Comparison of ENCODE assay signal across 5 cellular contexts in the genomic region with DNA sequence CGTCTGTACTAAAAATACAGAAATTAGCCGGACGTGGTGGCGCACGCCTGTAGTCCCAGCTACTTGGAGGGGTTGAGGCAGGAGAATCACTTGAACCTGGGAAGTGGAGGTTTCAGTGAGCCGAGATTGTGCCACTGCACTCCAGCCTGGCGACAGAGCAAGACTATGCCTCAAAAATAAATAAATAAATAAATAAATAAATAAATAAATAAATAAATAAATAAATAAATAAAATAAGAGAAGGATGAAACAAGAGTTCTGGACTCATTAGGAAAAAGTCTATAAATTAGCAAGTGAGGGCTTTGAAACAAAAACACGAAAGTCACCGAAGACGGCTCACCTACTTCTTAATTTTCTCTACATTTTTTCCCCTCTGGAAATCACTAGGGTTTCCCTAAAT.
DNase-seq lines count a peak whose midpoint lies in the region; ATAC-seq, FAIRE-seq and TF ChIP-seq lines count a peak whose summit lies in the region.
"Not testable (repeated sequence)": the region's sequence is repeated elsewhere in the genome, so short reads cannot be mapped to it uniquely, and the experiment has no call there.

No MANE protein-coding gene starts in this region.

- H3K4ac ChIP-seq in H9 (ENCODE audit: low read depth, low read length); H1 (replicated peaks; ENCODE audit: insufficient read length, low read depth, low read length): not testable (repeated sequence)

- H3K27ac Mint-ChIP-seq in H9, result peak overlapping the region in 2 of 3 experiments; percentile 35 to 59; a peak in 2 of 7 replicates
- H3K27ac Mint-ChIP-seq in nephron, result peak overlapping the region; percentile 59 to 77 (median 68)

- H3K27me3 ChIP-seq in H9 (ENCODE audit: insufficient read depth, low read length); H1 (replicated peaks in 1 of 4; ENCODE audit: control insufficient read depth in 3 of 4, extremely low read depth in 1 of 4, insufficient read depth in 3 of 4, low read length in 3 of 4): not testable (repeated sequence)

- not testable (repeated sequence) for H3K36me3 Mint-ChIP-seq in H9 (ENCODE audit: insufficient read depth in 1 of 3, low read depth in 3 of 3); nephron (ENCODE audit: low read depth)

- not testable (repeated sequence) for H3K27ac ChIP-seq in H9 (ENCODE audit: insufficient read length, low read depth, low read length); H1 (ENCODE audit: low read depth, low read length)

- H2BK12ac ChIP-seq in H9 (ENCODE audit: insufficient read length, low read depth, low read length); H1 (ENCODE audit: low read depth, low read length): not testable (repeated sequence)

- TF ChIP-seq CTCF in H9 (conservative IDR thresholded peaks at IDR 0.05); H1 (IDR thresholded peaks at IDR 0.05; ENCODE audit: control extremely low read depth in 1 of 3, insufficient read depth in 1 of 3, low read depth in 1 of 3, low read length in 3 of 3); nephron (IDR thresholded peaks at IDR 0.05; ENCODE audit: unreplicated experiment in 3 of 3): not testable (repeated sequence)

- not testable (repeated sequence) for TF ChIP-seq EP300 in H1 (IDR thresholded peaks at IDR 0.05; ENCODE audit: borderline replicate concordance in 1 of 2, low read depth in 2 of 2, low read length in 2 of 2)

- not testable (repeated sequence) for H3K4me1 Mint-ChIP-seq in H9
- H3K4me1 Mint-ChIP-seq in nephron, result peaks cover 20% of the 10 kb centered on the region

- H2BK120ac ChIP-seq in H9 (ENCODE audit: low read depth, low read length, poor library complexity, severe bottlenecking); H1 (replicated peaks; ENCODE audit: low read depth, low read length): not testable (repeated sequence)

- not testable (repeated sequence) for H4K91ac ChIP-seq in H9 (ENCODE audit: insufficient read length, low read depth, low read length); H1 (replicated peaks; ENCODE audit: insufficient read length, low read length)

- H3K4me1 ChIP-seq in H9 (ENCODE audit: insufficient read depth, low read length); H1 (replicated peaks in 1 of 4; ENCODE audit: control insufficient read depth in 3 of 4, insufficient read depth in 4 of 4, low read length in 3 of 4): not testable (repeated sequence)

- not testable (repeated sequence) for H3K4me3 ChIP-seq in H1 (ENCODE audit: extremely low read depth in 1 of 4, insufficient read depth in 2 of 4, low read depth in 3 of 4, low read length in 4 of 4)

- not testable (repeated sequence) for H3K9me3 ChIP-seq in H9 (ENCODE audit: control insufficient read depth, low read depth, low read length); H1 (ENCODE audit: insufficient read depth in 2 of 2, low read depth in 1 of 2, low read length in 1 of 2)

- H3K4me2 ChIP-seq in H9 (ENCODE audit: insufficient read depth, insufficient read length, low read length); H1 (ENCODE audit: insufficient read depth in 1 of 2, low read depth in 2 of 2, low read length in 2 of 2): not testable (repeated sequence)

- not testable (repeated sequence) for H3K9ac ChIP-seq in H9 (ENCODE audit: extremely low read depth, insufficient read length, low read length); H1 (replicated peaks in 1 of 4; ENCODE audit: extremely low read depth in 1 of 4, low read depth in 3 of 4, low read length in 3 of 4)

- not testable (repeated sequence) for H2AK5ac ChIP-seq in H9 (ENCODE audit: insufficient read length, low read length); H1 (ENCODE audit: low read depth, low read length)

- H4K20me1 ChIP-seq in H9 (ENCODE audit: control insufficient read depth, insufficient read depth, insufficient read length); H1 (replicated peaks in 1 of 2; ENCODE audit: control insufficient read depth in 1 of 2, insufficient read depth in 2 of 2, low read length in 2 of 2): not testable (repeated sequence)

- not testable (repeated sequence) for TF ChIP-seq RAD21 in H1 (IDR thresholded peaks at IDR 0.05 in 1 of 2, conservative IDR thresholded peaks at IDR 0.05 in 1 of 2; ENCODE audit: low read depth in 2 of 2, low read length in 2 of 2)

- not testable (repeated sequence) for TF ChIP-seq POLR2A in H1 (IDR thresholded peaks at IDR 0.05; ENCODE audit: control extremely low read depth in 1 of 2, low read depth in 2 of 2, low read length in 2 of 2)

- H2BK20ac ChIP-seq in H9 (ENCODE audit: low read depth, low read length, poor library complexity, severe bottlenecking); H1 (ENCODE audit: low read length): not testable (repeated sequence)

- H3K36me3 ChIP-seq in H1 (ENCODE audit: control insufficient read depth in 2 of 4, insufficient read depth in 4 of 4, low read length in 3 of 4), result not testable (repeated sequence)

- not testable (repeated sequence) for H3K23ac ChIP-seq in H9 (ENCODE audit: insufficient read length, low read depth, low read length); H1 (ENCODE audit: insufficient read length)

- not testable (repeated sequence) for H3K27me3 Mint-ChIP-seq in H9 (ENCODE audit: low read depth); nephron (ENCODE audit: low read depth)

- not testable (repeated sequence) for H3K4me3 Mint-ChIP-seq in H9, nephron

- intact Hi-C loops in left ventricle myocardium superior (cut with micrococcal nuclease); posterior vena cava (cut with DNase I): not testable (repeated sequence)

- not testable (repeated sequence) for ATAC-seq in left ventricle myocardium superior

- not testable (repeated sequence) for H3K79me2 ChIP-seq in H9 (ENCODE audit: insufficient read depth, low read length); H1 (ENCODE audit: control insufficient read depth in 1 of 2, insufficient read depth in 2 of 2, low read length in 2 of 2)

- H2BK15ac ChIP-seq in H9 (ENCODE audit: low read depth, low read length); H1 (ENCODE audit: low read length): not testable (repeated sequence)

- H4K5ac ChIP-seq in H9 (ENCODE audit: insufficient read length, low read depth, low read length); H1 (ENCODE audit: insufficient read length, low read depth, low read length): not testable (repeated sequence)

- POLR2A ChIA-PET in H1 (lab: Charles Lee; ENCODE audit: partially characterized antibody), result not testable (repeated sequence)

- not testable (repeated sequence) for H2BK5ac ChIP-seq in H9 (ENCODE audit: insufficient read length, low read length); H1 (ENCODE audit: low read depth, low read length)

- not testable (repeated sequence) for H3K56ac ChIP-seq in H9 (ENCODE audit: insufficient read length, low read depth, low read length); H1 (replicated peaks; ENCODE audit: insufficient read length, low read depth, low read length)

- CTCF ChIA-PET in H1 (lab: Charles Lee; ENCODE audit: partially characterized antibody), result interaction anchor here (1.0 kb wide), 1 partner anchor 80 kb away, joined by 4 read pairs; no protein-coding TSS in a partner anchor

- H2AFZ ChIP-seq in H9 (ENCODE audit: low read length), result not testable (repeated sequence)
- peak overlapping the region; percentile 33; the same call in 1 of the 2 replicates for H2AFZ ChIP-seq in H1 (ENCODE audit: low read length)

- DNase-seq in H9; H1 (ENCODE audit: low read depth in 1 of 2, low spot score in 2 of 2): not testable (repeated sequence)
- peak; percentile 17 for DNase-seq in left ventricle myocardium superior
- DNase-seq in posterior vena cava (ENCODE audit: low spot score), result peak; percentile 34

- WGBS in H9 (ENCODE audit: extremely low coverage, insufficient read length, low lambda C conversion rate), result no CpG with 5 or more reads among the region's 10 CpGs
- whole genome bisulfite sequencing in H1 (ENCODE audit: extremely low coverage in 1 of 2, insufficient coverage in 1 of 2, insufficient read length in 1 of 2, insufficient replicate concordance in 2 of 2, low coverage in 1 of 2, low lambda C conversion rate in 2 of 2, missing lambda C conversion rate in 1 of 2), 2 experiments, result 97% methylated on average over 10 of the region's 10 CpGs; no CpG with 5 or more reads in 1 of the 2 experiments

- not testable (repeated sequence) for H3K14ac ChIP-seq in H9 (ENCODE audit: insufficient read depth, low read length); H1 (ENCODE audit: insufficient read length)

- not testable (repeated sequence) for H3T11ph ChIP-seq in H9 (ENCODE audit: low read length)

- not testable (repeated sequence) for H3K18ac ChIP-seq in H9 (ENCODE audit: insufficient read length, low read depth, low read length); H1 (ENCODE audit: extremely low read depth, low read length)

- H3K79me1 ChIP-seq in H9 (ENCODE audit: insufficient read depth, low read depth, low read length, poor library complexity, severe bottlenecking); H1 (ENCODE audit: low read depth, low read length): not testable (repeated sequence)

- FAIRE-seq in H1 (lab: Jason Lieb, UNC), result not testable (repeated sequence)

- not testable (repeated sequence) for H3K23me2 ChIP-seq in H9 (ENCODE audit: insufficient read length, low read depth, low read length, poor library complexity, severe bottlenecking); H1 (ENCODE audit: low read depth, low read length)

- not testable (repeated sequence) for H4K8ac ChIP-seq in H9 (replicated peaks; ENCODE audit: insufficient read length, low read depth, low read length); H1 (ENCODE audit: extremely low read depth, insufficient read depth, low read length)

- not testable (repeated sequence) for H3K9me3 Mint-ChIP-seq in H9, nephron
